Comparison of ENCODE assay signal across 17 cellular contexts in genomic region chr21:34037446-34037845, GRCh38. TPM values are rescaled to one million over a fixed set of nuclear protein-coding genes. Genes with fewer than 3 reads are reported as not detected.
DNase-seq lines count a peak whose midpoint lies in the region; ATAC-seq and TF ChIP-seq lines count a peak whose summit lies in the region.
"Had no signal": no experiment of that assay in that cellular context is flagged by ENCODE, and none has a peak within 500 bp of the region (broad histone marks: within the 10 kb centered on the region; RNA-seq: fewer than 3 reads in every experiment).

No MANE protein-coding gene starts in this region.

- H4K20me1 ChIP-seq in IMR-90 (ENCODE audit: insufficient read depth, low read length) = no peaks in the 10 kb centered on the region

- BruUV-seq in IMR-90 (replicated peaks; lab: Mats Ljungman, UMichigan) = no TSS peak

- TF ChIP-seq RAD21 in IMR-90 (IDR thresholded peaks at IDR 0.05; ENCODE audit: low read length) = no peak

- no peak overlapping the region for H3K4ac ChIP-seq in IMR-90 (ENCODE audit: low read depth, low read length)

- no peak overlapping the region for H2AK5ac ChIP-seq in IMR-90 (ENCODE audit: low read depth, low read length)

- POLR2A ChIA-PET in IMR-90 (lab: Charles Lee; ENCODE audit: unreplicated experiment) = interaction anchor here (0.5 kb wide), 1 partner anchor 80 kb away, joined by 3 read pairs; no protein-coding TSS in a partner anchor

- no peak overlapping the region for H2BK15ac ChIP-seq in IMR-90 (ENCODE audit: low read depth, low read length)

- H4K8ac ChIP-seq in IMR-90 (ENCODE audit: low read depth in 2 of 2, low read length in 2 of 2) = no peak overlapping the region

- H3K14ac ChIP-seq in IMR-90 (replicated peaks; ENCODE audit: low read depth, low read length) = no peak overlapping the region

- H3K27ac ChIP-seq in IMR-90 (ENCODE audit: insufficient read depth, low read length) (no peak overlapping the region), brain microvascular endothelial cell (no peak overlapping the region)
- H3K27ac ChIP-seq: A549, cardiac muscle cell had no signal

- ATAC-seq in IMR-90 (ENCODE audit: low read depth) = no peak; the same call in 1 of the 2 replicates
- ATAC-seq: A549, Right ventricle myocardium inferior had no signal

- H2AK9ac ChIP-seq in IMR-90 (replicated peaks; ENCODE audit: low read depth, low read length, poor library complexity) = no peak overlapping the region

- H3K23ac ChIP-seq in IMR-90 (ENCODE audit: low read depth, low read length) = no peak overlapping the region

- no peak overlapping the region for H2AFZ ChIP-seq in IMR-90 (replicated peaks; ENCODE audit: low read length, poor library complexity)

- CTCF ChIA-PET in IMR-90 (lab: Yijun Ruan, JAX) = no interaction called here

- no peaks in the 10 kb centered on the region for H3K4me1 ChIP-seq in IMR-90 (ENCODE audit: control insufficient read depth, insufficient read depth, low read length)
- H3K4me1 ChIP-seq: A549, HAP-1 had no signal

- intact Hi-C loops in IMR-90 (cut with micrococcal nuclease) = no loop called here

- H3K56ac ChIP-seq in IMR-90 (ENCODE audit: extremely low read depth, insufficient read depth, low read length) = no peak overlapping the region

- no peak overlapping the region for H4K5ac ChIP-seq in IMR-90 (ENCODE audit: low read depth, low read length)

- DNase-seq in A172 (ENCODE audit: low spot score) (peak; percentile 84), IMR-90 (peak; percentile 75), brain microvascular endothelial cell (peak; percentile 72), islet precursor cell (peak; percentile 70), SHP77 treated with DMSO at 0.1 percent for 48 hours (lab: John Stamatoyannopoulos, UW) (no peak), midbrain (lab: John Stamatoyannopoulos, UW) (no peak), foreskin melanocyte (no peak)
- no peak for DNase-seq in activated naive CD4-positive, alpha-beta T cell (lab: John Stamatoyannopoulos, UW)
- DNase-seq: COR-L47; NCI-H2081; NCI-H69; stimulated activated CD4-positive, alpha-beta T cell treated with anti-CD3 and anti-CD28 coated beads, Interleukin-12 subunit alpha, Interleukin-12 subunit beta, amount 100 ng/mL, for 4 hours; substantia nigra had no signal

- in situ Hi-C loops in IMR-90 (cut with MboI; ENCODE audit: low sequenced_read_pairs) (no loop called here), brain microvascular endothelial cell (cut with HindIII; ENCODE audit: low pct_ligation_motif_present, low sequenced_read_pairs) (no loop called here)

- TF ChIP-seq POLR2A in IMR-90 (IDR thresholded peaks at IDR 0.05; ENCODE audit: low read depth, low read length) = no peak

- no peak for TF ChIP-seq CTCF in IMR-90 (conservative IDR thresholded peaks at IDR 0.05; ENCODE audit: low read depth, low read length)
- TF ChIP-seq CTCF in brain microvascular endothelial cell (IDR thresholded peaks at IDR 0.05; ENCODE audit: low read depth, low read length, missing control alignments) = no peak

- H3K9me1 ChIP-seq in IMR-90 (ENCODE audit: insufficient read depth, low read length) = no peaks in the 10 kb centered on the region; the same call in 1 of the 2 replicates

- dilution Hi-C loops in IMR-90 (cut with HindIII; ENCODE audit: low sequenced_read_pairs, unreplicated experiment) = no loop called here

- H2BK120ac ChIP-seq in IMR-90 (ENCODE audit: low read depth, low read length) = no peak overlapping the region

- H3K36me3 ChIP-seq in IMR-90 (ENCODE audit: control insufficient read depth, insufficient read depth, low read length) (no peaks in the 10 kb centered on the region), brain microvascular endothelial cell (replicated peaks) (no peaks in the 10 kb centered on the region)
- H3K36me3 ChIP-seq: cardiac muscle cell, HAP-1 had no signal

- no peaks in the 10 kb centered on the region for H3K79me1 ChIP-seq in IMR-90 (ENCODE audit: low read depth in 1 of 2, low read length in 2 of 2)

- H4K91ac ChIP-seq in IMR-90 (ENCODE audit: insufficient read depth, low read depth, low read length) = no peak overlapping the region

- no CpG with 5 or more reads among the region's 6 CpGs for WGBS in IMR-90 (ENCODE audit: extremely low coverage in 2 of 2, insufficient read length in 1 of 2), 2 experiments

- no peak overlapping the region for H2BK5ac ChIP-seq in IMR-90 (ENCODE audit: low read depth, low read length, poor library complexity, severe bottlenecking)

- no peak overlapping the region for H3K9ac ChIP-seq in IMR-90 (ENCODE audit: low read depth, low read length)

- H3K27me3 ChIP-seq in IMR-90 (ENCODE audit: control insufficient read depth, insufficient read depth, low read length) (0 out of 2 replicates have a peak, but pooled peaks cover 2% of the 10 kb centered on the region), brain microvascular endothelial cell (replicated peaks) (no peaks in the 10 kb centered on the region)
- H3K27me3 ChIP-seq: cardiac muscle cell had no signal

- no peak overlapping the region for H3K18ac ChIP-seq in IMR-90 (ENCODE audit: low read depth, low read length)

- no peak overlapping the region for H3K4me2 ChIP-seq in IMR-90 (ENCODE audit: low read depth, low read length)
- H3K4me2 ChIP-seq: A549 had no signal

- H3K4me3 ChIP-seq in IMR-90 (ENCODE audit: insufficient read depth, low read depth, low read length) (no peak overlapping the region), brain microvascular endothelial cell (ENCODE audit: low read depth, low read length) (no peak overlapping the region)
- H3K4me3 ChIP-seq: A549, cardiac muscle cell, HAP-1 had no signal

- H2BK20ac ChIP-seq in IMR-90 (ENCODE audit: low read depth, low read length) = no peak overlapping the region

- H3K9me3 ChIP-seq in IMR-90 (ENCODE audit: control insufficient read depth, insufficient read depth, low read length) = no peaks in the 10 kb centered on the region
- H3K9me3 ChIP-seq: A549, HAP-1 had no signal

TF ChIP-seq in IMR-90, 13 proteins besides CTCF, POLR2A, EP300 and RAD21:
- 0 out of 2 replicates have a peak, but pooled peaks have one; percentile 3 for TF ChIP-seq FOS (IDR thresholded peaks at IDR 0.05; ENCODE audit: low read depth, low read length)
- TF ChIP-seq RCOR1 (IDR thresholded peaks at IDR 0.05; ENCODE audit: insufficient replicate concordance, low read length) = no peak

RNA-seq across cellular contexts. Expression of gene MRPS6, which starts 35.9 kb away (rescaled TPM):
- total RNA-seq in A172 (2014; rRNA removed; shearing (Covaris generic)) = 55.4 and 62.2 TPM in 2 replicates
- 7.5 and 11.9 TPM in 2 replicates for total RNA-seq in IMR-90 (2012; rRNA removed)
- polyA plus RNA-seq in IMR-90 (2012; rRNA removed) = 32.8 and 35.1 TPM in 2 replicates
- 8.6 and 18.6 TPM in 2 replicates for polyA plus RNA-seq in IMR-90 (2012; cell fraction: cytosol; rRNA removed)
- 8.7 and 26.5 TPM in 2 replicates for polyA plus RNA-seq in IMR-90 (2012; cell fraction: nucleus; rRNA removed; ENCODE audit: low replicate concordance)

RNA-seq across cellular contexts. Expression of gene SLC5A3, which starts 35.9 kb away (rescaled TPM):
- 21.7 and 22.6 TPM in 2 replicates for total RNA-seq in A172 (2014; rRNA removed; shearing (Covaris generic))
- 9.9 and 15.6 TPM in 2 replicates for total RNA-seq in IMR-90 (2012; rRNA removed)
- polyA plus RNA-seq in IMR-90 (2012; rRNA removed) = 1.3 and 1.8 TPM in 2 replicates
- 0.29 and 0.30 TPM in 2 replicates for polyA plus RNA-seq in IMR-90 (2012; cell fraction: cytosol; rRNA removed)
- polyA plus RNA-seq in IMR-90 (2012; cell fraction: nucleus; rRNA removed; ENCODE audit: low replicate concordance) = 0.49 and 3.2 TPM in 2 replicates

Comparison
In these comparisons a context has a peak if more than half of its experiments do, and no peak if none do; other contexts are left out.
1. DNase-seq: peak in A172 (single experiment), IMR-90 (single experiment), brain microvascular endothelial cell (single experiment) and islet precursor cell (single experiment); none in SHP77 treated with DMSO at 0.1 percent for 48 hours (single experiment), midbrain (single experiment), foreskin melanocyte (single experiment) and activated naive CD4-positive, alpha-beta T cell (0 of 4).